24 cellular contexts compared by ENCODE assay signal in genomic region chr6:127051571-127052260, GRCh38.
DNase-seq lines count a peak whose midpoint lies in the region; ATAC-seq, FAIRE-seq and TF ChIP-seq lines count a peak whose summit lies in the region.
"Had no signal": no experiment of that assay in that cellular context is flagged by ENCODE, and none has a peak within 500 bp of the region (broad histone marks: within the 10 kb centered on the region; RNA-seq: fewer than 3 reads in every experiment).

No MANE protein-coding gene starts in this region.

- H3K4me1 ChIP-seq in ACC112 (ENCODE audit: control insufficient read depth, insufficient read depth, low read length, unreplicated experiment): peaks cover 28% of the 10 kb centered on the region
- H3K4me1 ChIP-seq in keratinocyte (ENCODE audit: control insufficient read depth, extremely low read depth, insufficient read depth, low read length): peaks cover 7% of the 10 kb centered on the region
- no peaks in the 10 kb centered on the region for H3K4me1 ChIP-seq in small intestine (ENCODE audit: control insufficient read depth in 2 of 2, insufficient read depth in 1 of 2, low read depth in 1 of 2, low read length in 1 of 2)
- H3K4me1 ChIP-seq: neural progenitor cell had no signal

- H3K4me1 Mint-ChIP-seq in HFFc6 (ENCODE audit: low read depth): peaks cover 45% of the 10 kb centered on the region
- H3K4me1 Mint-ChIP-seq: activated CD8-positive, alpha-beta memory T cell treated with anti-CD3 and anti-CD28 coated beads, Interleukin-2, amount 10 ng/mL, durations not matched to agents 7 days and 5 days; GM23338; neural progenitor cell; stimulated activated naive CD8-positive, alpha-beta T cell treated with anti-CD3 and anti-CD28 coated beads, Interleukin-15, amount 100 ng/mL, for 72 hours had no signal

- H3K4me3 Mint-ChIP-seq in HFFc6: no peak overlapping the region
- H3K4me3 Mint-ChIP-seq: activated CD8-positive, alpha-beta memory T cell treated with anti-CD3 and anti-CD28 coated beads, Interleukin-2, amount 10 ng/mL, durations not matched to agents 7 days and 5 days; GM23338; neural progenitor cell; stimulated activated naive CD8-positive, alpha-beta T cell treated with anti-CD3 and anti-CD28 coated beads, Interleukin-15, amount 100 ng/mL, for 72 hours had no signal

- H3K9me1 ChIP-seq in keratinocyte (ENCODE audit: control insufficient read depth, extremely low read depth, insufficient read depth, low read length): no peaks in the 10 kb centered on the region

- no peaks in the 10 kb centered on the region for H4K20me1 ChIP-seq in keratinocyte (ENCODE audit: control insufficient read depth, extremely low read depth, insufficient read depth, low read length)

- H3K4me2 ChIP-seq in keratinocyte (ENCODE audit: control insufficient read depth, extremely low read depth, insufficient read depth, low read depth, low read length): no peak overlapping the region
- H3K4me2 ChIP-seq: GM23338, neural progenitor cell, PC-9 had no signal

- no peak overlapping the region for H2AFZ ChIP-seq in ACC112 (ENCODE audit: low read length, unreplicated experiment)
- H2AFZ ChIP-seq in keratinocyte (ENCODE audit: control insufficient read depth, low read length): no peak overlapping the region
- H2AFZ ChIP-seq: GM23338, neural progenitor cell, PC-9 had no signal

- no peaks in the 10 kb centered on the region for H3K36me3 ChIP-seq in ACC112 (ENCODE audit: insufficient read depth, low read length)
- H3K36me3 ChIP-seq in brain microvascular endothelial cell (replicated peaks): no peaks in the 10 kb centered on the region
- H3K36me3 ChIP-seq in keratinocyte (ENCODE audit: control insufficient read depth in 2 of 2, extremely low read depth in 1 of 2, insufficient read depth in 2 of 2, low read length in 2 of 2): no peaks in the 10 kb centered on the region
- no peaks in the 10 kb centered on the region for H3K36me3 ChIP-seq in small intestine (ENCODE audit: control insufficient read depth in 2 of 2, insufficient read depth in 2 of 2, low read length in 2 of 2)
- H3K36me3 ChIP-seq: neural progenitor cell had no signal

- H3K9me3 Mint-ChIP-seq in HFFc6: peaks cover 32% of the 10 kb centered on the region

- no peak for TF ChIP-seq CTCF in HFFc6 (IDR thresholded peaks at IDR 0.05)
- no peak for TF ChIP-seq CTCF in brain microvascular endothelial cell (IDR thresholded peaks at IDR 0.05; ENCODE audit: low read depth, low read length, missing control alignments)
- TF ChIP-seq CTCF in keratinocyte (optimal IDR thresholded peaks at IDR 0.05 in 1 of 3, IDR thresholded peaks at IDR 0.05 in 1 of 3, conservative IDR thresholded peaks at IDR 0.05 in 1 of 3; ENCODE audit: extremely low read depth in 1 of 3, insufficient read depth in 2 of 3, low read length in 3 of 3): no peak

- peak overlapping the region; percentile 64 for H3K27ac Mint-ChIP-seq in HFFc6
- H3K27ac Mint-ChIP-seq: activated CD8-positive, alpha-beta memory T cell treated with anti-CD3 and anti-CD28 coated beads, Interleukin-2, amount 10 ng/mL, durations not matched to agents 7 days and 5 days; GM23338; neural progenitor cell; stimulated activated naive CD8-positive, alpha-beta T cell treated with anti-CD3 and anti-CD28 coated beads, Interleukin-15, amount 100 ng/mL, for 72 hours had no signal

- H3K9me3 ChIP-seq in keratinocyte (ENCODE audit: control insufficient read depth, low read depth, low read length) (no peaks in the 10 kb centered on the region), small intestine (ENCODE audit: control insufficient read depth, low read depth) (no peaks in the 10 kb centered on the region)

- no peak overlapping the region for H3K9ac ChIP-seq in keratinocyte (ENCODE audit: control insufficient read depth, extremely low read depth, insufficient read depth, low read length)
- H3K9ac ChIP-seq: neural progenitor cell had no signal

- no peaks in the 10 kb centered on the region for H3K79me2 ChIP-seq in ACC112 (ENCODE audit: control insufficient read depth, insufficient read depth, low read length, unreplicated experiment)
- no peaks in the 10 kb centered on the region for H3K79me2 ChIP-seq in keratinocyte (ENCODE audit: control insufficient read depth, insufficient read depth, low read length)

- H3K36me3 Mint-ChIP-seq in HFFc6 (ENCODE audit: low read depth): peaks cover 15% of the 10 kb centered on the region
- H3K36me3 Mint-ChIP-seq: activated CD8-positive, alpha-beta memory T cell treated with anti-CD3 and anti-CD28 coated beads, Interleukin-2, amount 10 ng/mL, durations not matched to agents 7 days and 5 days; neural progenitor cell had no signal

- H3K27ac ChIP-seq in ACC112 (ENCODE audit: low read depth, low read length) (peak overlapping the region; percentile 79), brain microvascular endothelial cell (peak overlapping the region; percentile 7), keratinocyte (ENCODE audit: control insufficient read depth, insufficient read depth, low read length) (no peak overlapping the region), small intestine (ENCODE audit: low read depth in 1 of 2, low read length in 1 of 2) (no peak overlapping the region)
- H3K27ac ChIP-seq: neural progenitor cell, PC-9 had no signal

- FAIRE-seq in keratinocyte (lab: Jason Lieb, UNC): peak; percentile 66
- no peak for FAIRE-seq in small intestine (lab: Jason Lieb, UNC)
- FAIRE-seq: GM12892, kidney had no signal

- H3K4me3 ChIP-seq in ACC112 (ENCODE audit: low read depth, low read length): no peak overlapping the region
- no peak overlapping the region for H3K4me3 ChIP-seq in brain microvascular endothelial cell (ENCODE audit: low read depth, low read length)
- H3K4me3 ChIP-seq in keratinocyte (ENCODE audit: control insufficient read depth in 2 of 3, extremely low read depth in 1 of 3, insufficient read depth in 2 of 3, low read depth in 1 of 3, low read length in 3 of 3): no peak overlapping the region
- H3K4me3 ChIP-seq in small intestine (ENCODE audit: low read depth in 1 of 2, low read length in 2 of 2): no peak overlapping the region
- H3K4me3 ChIP-seq: GM23338, neural progenitor cell, PC-9 had no signal

- in situ Hi-C loops in brain microvascular endothelial cell (cut with HindIII; ENCODE audit: low pct_ligation_motif_present, low sequenced_read_pairs): no loop called here

- ATAC-seq in HG03571 (IDR thresholded peaks at IDR 0.05; ENCODE audit: unreplicated experiment): no peak
- ATAC-seq: activated CD8-positive, alpha-beta memory T cell treated with anti-CD3 and anti-CD28 coated beads, Interleukin-2, amount 10 ng/mL, durations not matched to agents 7 days and 5 days; GM23338; stimulated activated naive CD8-positive, alpha-beta T cell treated with anti-CD3 and anti-CD28 coated beads, Interleukin-15, amount 100 ng/mL, for 72 hours had no signal

- DNase-seq in HFFc6 (peak; percentile 87), brain microvascular endothelial cell (peak; percentile 63), keratinocyte (ENCODE audit: low read depth, low spot score) (no peak), retina (no peak), small intestine (no peak)
- DNase-seq in activated effector memory CD4-positive, alpha-beta T cell treated with Interleukin-2 at 50 U/mL for 16 hours: no peak
- DNase-seq: ACHN; activated CD4-positive, alpha-beta T cell treated with anti-CD3 and anti-CD28 coated beads for 1 hour; activated CD8-positive, alpha-beta memory T cell treated with anti-CD3 and anti-CD28 coated beads, Interleukin-2, amount 10 ng/mL, durations not matched to agents 7 days and 5 days; COR-L47; cortex of kidney; Kasumi-1; kidney; NCI-H1417 treated with DMSO at 0.1 percent for 48 hours; NCI-H2171 treated with DMSO at 0.1 percent for 48 hours; NCI-H774; PC-9; stimulated activated naive CD8-positive, alpha-beta T cell treated with anti-CD3 and anti-CD28 coated beads, Interleukin-15, amount 100 ng/mL, for 72 hours; T-helper 9 cell had no signal

- H3K27me3 Mint-ChIP-seq in HFFc6 (ENCODE audit: insufficient read depth): peaks cover 8% of the 10 kb centered on the region; the same call in 1 of the 2 replicates
- H3K27me3 Mint-ChIP-seq: activated CD8-positive, alpha-beta memory T cell treated with anti-CD3 and anti-CD28 coated beads, Interleukin-2, amount 10 ng/mL, durations not matched to agents 7 days and 5 days; stimulated activated naive CD8-positive, alpha-beta T cell treated with anti-CD3 and anti-CD28 coated beads, Interleukin-15, amount 100 ng/mL, for 72 hours had no signal

- dilution Hi-C loops in keratinocyte (cut with MboI; ENCODE audit: extremely low pct_ligation_motif_present, low sequenced_read_pairs): no loop called here

- no peaks in the 10 kb centered on the region for H3K27me3 ChIP-seq in ACC112 (ENCODE audit: insufficient read depth, low read length)
- no peaks in the 10 kb centered on the region for H3K27me3 ChIP-seq in brain microvascular endothelial cell (replicated peaks)
- H3K27me3 ChIP-seq in keratinocyte (ENCODE audit: control insufficient read depth, extremely low read depth, insufficient read depth, low read length): no peaks in the 10 kb centered on the region
- H3K27me3 ChIP-seq in small intestine (ENCODE audit: control insufficient read depth in 2 of 2, insufficient read depth in 2 of 2, low read length in 2 of 2): no peaks in the 10 kb centered on the region
- H3K27me3 ChIP-seq: neural progenitor cell had no signal

Comparison
In these comparisons a context has a peak if more than half of its experiments do, and no peak if none do; other contexts are left out.
1. H3K27ac ChIP-seq: peak in ACC112 (single experiment) and brain microvascular endothelial cell (single experiment); none in keratinocyte (single experiment) and small intestine (0 of 2).
2. DNase-seq: peak in HFFc6 (single experiment) and brain microvascular endothelial cell (single experiment); none in keratinocyte (single experiment), retina (single experiment), small intestine (single experiment) and activated effector memory CD4-positive, alpha-beta T cell treated with Interleukin-2 at 50 U/mL for 16 hours (single experiment).